Comparison of ENCODE assay signal across 8 cellular contexts in the genomic region with DNA sequence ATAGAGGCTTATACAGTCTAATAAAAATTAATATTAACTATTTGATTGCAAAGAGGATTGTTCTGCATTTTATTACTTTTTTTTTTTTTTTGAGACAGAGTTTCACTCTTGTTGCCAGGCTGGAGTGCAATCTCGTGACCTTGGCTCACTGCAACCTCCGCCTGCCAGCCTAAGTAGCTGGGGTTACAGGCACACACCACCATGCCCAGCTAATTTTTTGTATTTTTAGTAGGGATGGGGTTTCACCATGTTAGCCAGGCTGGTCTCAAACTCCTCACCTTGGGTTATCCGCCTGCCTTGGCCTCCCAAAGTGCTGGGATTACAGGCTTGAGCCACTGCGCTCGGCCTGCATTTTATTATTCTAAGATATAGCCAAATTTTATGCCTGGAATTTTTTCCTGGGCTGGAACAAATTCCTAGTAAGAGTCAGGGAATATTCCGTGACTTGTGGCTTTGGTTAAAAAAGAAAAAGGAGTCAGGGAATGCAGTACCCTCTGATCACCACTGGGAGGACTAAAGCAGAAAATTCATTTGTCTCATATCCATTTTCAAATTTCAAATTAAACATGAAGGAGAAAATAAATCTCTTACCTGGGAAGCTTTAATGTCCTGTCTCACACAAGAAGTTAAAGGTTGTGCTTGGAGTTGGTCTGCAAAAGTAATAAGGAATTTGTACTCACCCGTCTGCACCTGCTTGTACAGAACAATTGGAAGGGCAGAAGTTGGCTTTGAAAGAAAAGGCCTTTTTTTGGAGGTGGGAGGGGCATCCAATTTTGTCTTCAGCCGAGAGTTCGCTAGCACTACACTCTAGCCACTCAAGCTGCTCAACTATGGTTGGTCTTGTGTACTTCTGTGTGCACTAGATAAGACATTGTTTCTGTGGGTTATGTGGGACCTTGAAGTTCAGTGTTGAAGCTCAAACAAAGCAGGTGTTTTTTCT. TPM values are rescaled to one million over a fixed set of nuclear protein-coding genes. Genes with fewer than 3 reads are reported as not detected.
DNase-seq lines count a peak whose midpoint lies in the region; ATAC-seq and TF ChIP-seq lines count a peak whose summit lies in the region.

No MANE protein-coding gene starts in this region.

- no peak overlapping the region for H3K27ac ChIP-seq in CD8-positive, alpha-beta T cell (ENCODE audit: low read depth, low read length)
- H3K27ac ChIP-seq in right atrium auricular region = peak overlapping the region; percentile 71 to 81

- peak; percentile 85 for TF ChIP-seq CTCF in CD8-positive, alpha-beta T cell (IDR thresholded peaks at IDR 0.05)
- peak; percentile 95 for TF ChIP-seq CTCF in activated CD8-positive, alpha-beta T cell treated with anti-CD3 and anti-CD28 coated beads for 36 hours (IDR thresholded peaks at IDR 0.05)
- peak; percentile 85 to 97 for TF ChIP-seq CTCF in right atrium auricular region (IDR thresholded peaks at IDR 0.05)

- H3K36me3 ChIP-seq in CD8-positive, alpha-beta T cell (ENCODE audit: insufficient read depth, low read length) = no peaks in the 10 kb centered on the region
- no peaks in the 10 kb centered on the region for H3K36me3 ChIP-seq in right atrium auricular region

- no peaks in the 10 kb centered on the region for H3K27me3 Mint-ChIP-seq in CD8-positive, alpha-beta T cell (ENCODE audit: low read depth)
- H3K27me3 Mint-ChIP-seq in activated CD8-positive, alpha-beta T cell treated with anti-CD3 and anti-CD28 coated beads for 36 hours = no peaks in the 10 kb centered on the region

- ATAC-seq in CD8-positive, alpha-beta T cell = peak; percentile 45
- ATAC-seq in activated CD8-positive, alpha-beta T cell treated with anti-CD3 and anti-CD28 coated beads for 36 hours = peak; percentile 44
- no peak for ATAC-seq in GM18505 (IDR thresholded peaks at IDR 0.05; ENCODE audit: unreplicated experiment)

- no peak for TF ChIP-seq POLR2A in GM18505 (IDR thresholded peaks at IDR 0.05; ENCODE audit: borderline replicate concordance, extremely low read depth, insufficient read depth, insufficient read length)

- no peak overlapping the region for H3K4me3 ChIP-seq in CD8-positive, alpha-beta T cell (ENCODE audit: low read depth, low read length)
- H3K4me3 ChIP-seq in right atrium auricular region = no peak overlapping the region

- DNase-seq in CD8-positive, alpha-beta T cell = no peak
- DNase-seq in HEK293T (ENCODE audit: extremely low spot score) = peak; percentile 43
- no peak for DNase-seq in activated CD8-positive, alpha-beta T cell treated with anti-CD3 and anti-CD28 coated beads for 36 hours
- DNase-seq in right atrium auricular region (ENCODE audit: low spot score) = no peak
- DNase-seq in stromal cell of bone marrow (ENCODE audit: low read depth) = peak; percentile 52
- no peak for DNase-seq in stimulated activated CD4-positive, alpha-beta T cell treated with anti-CD3 and anti-CD28 coated beads, Interleukin-15, amount 100 ng/mL, for 24 hours
- DNase-seq in T1000 (lab: John Stamatoyannopoulos, UW) = no peak

- intact Hi-C loops in CD8-positive, alpha-beta T cell (cut with DNase I, micrococcal nuclease) = loop anchor here in 1 of 2 experiments (1.0 kb wide), 1 partner anchor 9 kb away; a partner anchor contains a TSS
- intact Hi-C loops in activated CD8-positive, alpha-beta T cell treated with anti-CD3 and anti-CD28 coated beads for 36 hours (cut with micrococcal nuclease) = no loop called here

- no peaks in the 10 kb centered on the region for H3K9me3 ChIP-seq in CD8-positive, alpha-beta T cell (ENCODE audit: low read length)
- H3K9me3 ChIP-seq in right atrium auricular region = no peaks in the 10 kb centered on the region

- CTCF ChIA-PET in CD8-positive, alpha-beta T cell (lab: Charles Lee) = interaction anchor here (0.7 to 5.2 kb wide), 10 partner anchors 11 to 67 kb away, joined by 3 to 34 read pairs (median 4); no protein-coding TSS in a partner anchor
- CTCF ChIA-PET in HEK293T (lab: Yijun Ruan, JAX) = interaction anchor here (0.6 to 1.4 kb wide), 10 partner anchors 9 to 116 kb away, joined by 3 to 5 read pairs (median 3); no protein-coding TSS in a partner anchor
- CTCF ChIA-PET in activated CD8-positive, alpha-beta T cell treated with anti-CD3 and anti-CD28 coated beads for 36 hours (lab: Charles Lee) = interaction anchor here (0.6 to 5.3 kb wide), 18 partner anchors 9 to 1365 kb away, joined by 3 to 94 read pairs (median 4); a partner anchor contains a TSS

- POLR2A ChIA-PET in CD8-positive, alpha-beta T cell (lab: Charles Lee) = interaction anchor here (0.8 kb wide), 1 partner anchor 59 kb away, joined by 3 read pairs; no protein-coding TSS in a partner anchor
- POLR2A ChIA-PET in HEK293T (lab: Yijun Ruan, JAX) = interaction anchor here (0.9 to 3.2 kb wide), 2 partner anchors 60 to 83 kb away, joined by 3 to 14 read pairs; a partner anchor contains a TSS
- POLR2A ChIA-PET in activated CD8-positive, alpha-beta T cell treated with anti-CD3 and anti-CD28 coated beads for 36 hours (lab: Charles Lee) = interaction anchor here (1.2 kb wide), 1 partner anchor 60 kb away, joined by 5 read pairs; a partner anchor contains a TSS

- peaks cover 61% of the 10 kb centered on the region for H3K4me1 ChIP-seq in CD8-positive, alpha-beta T cell (ENCODE audit: insufficient read depth, low read length)
- peaks cover 0 to 88% of the 10 kb centered on the region in 2 donors for H3K4me1 ChIP-seq in right atrium auricular region

- peaks cover 67% of the 10 kb centered on the region for H3K4me1 Mint-ChIP-seq in CD8-positive, alpha-beta T cell (ENCODE audit: low read depth)
- peaks cover 65% of the 10 kb centered on the region for H3K4me1 Mint-ChIP-seq in activated CD8-positive, alpha-beta T cell treated with anti-CD3 and anti-CD28 coated beads for 36 hours (ENCODE audit: low read depth)

- no peaks in the 10 kb centered on the region for H3K9me3 Mint-ChIP-seq in CD8-positive, alpha-beta T cell
- H3K9me3 Mint-ChIP-seq in activated CD8-positive, alpha-beta T cell treated with anti-CD3 and anti-CD28 coated beads for 36 hours = no peaks in the 10 kb centered on the region

- peak overlapping the region; percentile 42 for H3K4me3 Mint-ChIP-seq in CD8-positive, alpha-beta T cell
- peak overlapping the region; percentile 13 for H3K4me3 Mint-ChIP-seq in activated CD8-positive, alpha-beta T cell treated with anti-CD3 and anti-CD28 coated beads for 36 hours

- H3K27me3 ChIP-seq in CD8-positive, alpha-beta T cell (ENCODE audit: insufficient read depth, low read length) = no peaks in the 10 kb centered on the region
- H3K27me3 ChIP-seq in right atrium auricular region = no peaks in the 10 kb centered on the region

- peak overlapping the region; percentile 78 for H3K27ac Mint-ChIP-seq in CD8-positive, alpha-beta T cell
- H3K27ac Mint-ChIP-seq in activated CD8-positive, alpha-beta T cell treated with anti-CD3 and anti-CD28 coated beads for 36 hours = no peak overlapping the region

- H3K36me3 Mint-ChIP-seq in CD8-positive, alpha-beta T cell = peaks cover 10% of the 10 kb centered on the region
- H3K36me3 Mint-ChIP-seq in activated CD8-positive, alpha-beta T cell treated with anti-CD3 and anti-CD28 coated beads for 36 hours (ENCODE audit: low read depth) = peaks cover 12% of the 10 kb centered on the region

TF ChIP-seq in HEK293T, 16 proteins besides CTCF, POLR2A, EP300 and RAD21:
- TF ChIP-seq FOXA1 (IDR thresholded peaks at IDR 0.05) (no peak), LEF1 (IDR thresholded peaks at IDR 0.05; ENCODE audit: borderline replicate concordance) (no peak), SP1 (IDR thresholded peaks at IDR 0.05) (no peak), ELF4 (IDR thresholded peaks at IDR 0.05) (no peak), CTBP1 (IDR thresholded peaks at IDR 0.05; ENCODE audit: borderline replicate concordance) (no peak), TARDBP (IDR thresholded peaks at IDR 0.05) (no peak), BHLHE40 (IDR thresholded peaks at IDR 0.05; ENCODE audit: borderline replicate concordance) (no peak), NFRKB (IDR thresholded peaks at IDR 0.05) (no peak), FOXM1 (IDR thresholded peaks at IDR 0.05; ENCODE audit: borderline replicate concordance) (no peak), SUZ12 (IDR thresholded peaks at IDR 0.05) (no peak), FOXK2 (IDR thresholded peaks at IDR 0.05) (no peak), ZNF384 (IDR thresholded peaks at IDR 0.05) (no peak), L3MBTL2 (conservative IDR thresholded peaks at IDR 0.05) (no peak), HDGF (IDR thresholded peaks at IDR 0.05; ENCODE audit: borderline replicate concordance) (no peak), ARNT (IDR thresholded peaks at IDR 0.05) (no peak)
- TF ChIP-seq, protein P1, sequence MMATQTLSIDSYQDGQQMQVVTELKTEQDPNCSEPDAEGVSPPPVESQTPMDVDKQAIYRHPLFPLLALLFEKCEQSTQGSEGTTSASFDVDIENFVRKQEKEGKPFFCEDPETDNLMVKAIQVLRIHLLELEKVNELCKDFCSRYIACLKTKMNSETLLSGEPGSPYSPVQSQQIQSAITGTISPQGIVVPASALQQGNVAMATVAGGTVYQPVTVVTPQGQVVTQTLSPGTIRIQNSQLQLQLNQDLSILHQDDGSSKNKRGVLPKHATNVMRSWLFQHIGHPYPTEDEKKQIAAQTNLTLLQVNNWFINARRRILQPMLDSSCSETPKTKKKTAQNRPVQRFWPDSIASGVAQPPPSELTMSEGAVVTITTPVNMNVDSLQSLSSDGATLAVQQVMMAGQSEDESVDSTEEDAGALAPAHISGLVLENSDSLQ (IDR thresholded peaks at IDR 0.05) = no peak
TF ChIP-seq in HEK293T: peak in this region for 0.

RNA-seq across cellular contexts. Expression of a gene that starts 8.7 kb away (rescaled TPM):
- 100 to 1,000 TPM; 123 to 124 TPM for total RNA-seq in CD8-positive, alpha-beta T cell
- 10 to 100 TPM; 68.4 to 69.2 TPM for total RNA-seq in activated CD8-positive, alpha-beta T cell treated with anti-CD3 and anti-CD28 coated beads for 36 hours
- 10 to 100 TPM; 71.7 to 74.2 TPM for total RNA-seq in right atrium auricular region

RNA-seq across cellular contexts. Expression of a gene that starts 59.9 kb away (rescaled TPM):
- total RNA-seq in CD8-positive, alpha-beta T cell = 100 to 1,000 TPM; 711 to 754 TPM
- total RNA-seq in activated CD8-positive, alpha-beta T cell treated with anti-CD3 and anti-CD28 coated beads for 36 hours = 100 to 1,000 TPM; 202 to 207 TPM
- 100 to 1,000 TPM; 175 to 205 TPM for total RNA-seq in right atrium auricular region

Comparison
In these comparisons a context has a peak if more than half of its experiments do, and no peak if none do; other contexts are left out.
1. DNase-seq: peak in HEK293T (single experiment) and stromal cell of bone marrow (single experiment); none in CD8-positive, alpha-beta T cell (0 of 7), activated CD8-positive, alpha-beta T cell treated with anti-CD3 and anti-CD28 coated beads for 36 hours (single experiment), right atrium auricular region (single experiment), stimulated activated CD4-positive, alpha-beta T cell treated with anti-CD3 and anti-CD28 coated beads, Interleukin-15, amount 100 ng/mL, for 24 hours (single experiment) and T1000 (single experiment).
2. Peak in every context shown above with its lines, with median percentiles within 50 percentile points of each other: CTCF ChIP-seq.